1 cellular context compared by ENCODE assay signal in genomic region chr19:45442927-45443461, GRCh38.
A peak's percentile ranks its signal among the peaks of the same experiment; 100 is the strongest.
TF ChIP-seq lines count a peak whose summit lies in the region.

No MANE protein-coding gene starts in this region.

TF ChIP-seq in HEK293, 187 proteins besides CTCF, POLR2A, EP300 and RAD21 (continued from another document):
- TF ChIP-seq ZNF639 (tag by site-specific recombination; IDR thresholded peaks at IDR 0.05) (no peak), ZNF354C (tag by site-specific recombination; IDR thresholded peaks at IDR 0.05; ENCODE audit: borderline replicate concordance, low read depth) (no peak), HIC1 (tag by site-specific recombination; IDR thresholded peaks at IDR 0.05) (no peak), ZNF211 (tag by site-specific recombination; IDR thresholded peaks at IDR 0.05; ENCODE audit: low read depth) (no peak), ZNF704 (tag by site-specific recombination; IDR thresholded peaks at IDR 0.05) (no peak), WT1 (tag by site-specific recombination; IDR thresholded peaks at IDR 0.05) (no peak), GLI2 (tag by site-specific recombination; IDR thresholded peaks at IDR 0.05; ENCODE audit: borderline replicate concordance, low read depth) (no peak), ZNF366 (tag by site-specific recombination; conservative IDR thresholded peaks at IDR 0.05) (peak; percentile 42), ZBTB17 (tag by site-specific recombination; IDR thresholded peaks at IDR 0.05) (peak; percentile 79), YY2 (tag by site-specific recombination; IDR thresholded peaks at IDR 0.05) (no peak), ZNF513 (tag by site-specific recombination; IDR thresholded peaks at IDR 0.05) (0 out of 2 replicates have a peak, but pooled peaks have one; percentile 39), ZBTB21 (tag by site-specific recombination; IDR thresholded peaks at IDR 0.05) (peak; percentile 84), ZBTB7A (tag by site-specific recombination; IDR thresholded peaks at IDR 0.05; ENCODE audit: low read depth) (no peak), OVOL3 (tag by site-specific recombination; IDR thresholded peaks at IDR 0.05) (no peak), ZBTB44 (tag by site-specific recombination; IDR thresholded peaks at IDR 0.05) (no peak), ZNF621 (tag by site-specific recombination; IDR thresholded peaks at IDR 0.05) (no peak), ZBTB48 (tag by site-specific recombination; IDR thresholded peaks at IDR 0.05) (peak; percentile 81), SP2 (tag by site-specific recombination; IDR thresholded peaks at IDR 0.05) (peak; percentile 1; the same call in 1 of the 2 replicates), ZNF391 (tag by site-specific recombination; IDR thresholded peaks at IDR 0.05; ENCODE audit: borderline replicate concordance, low read depth) (no peak), ZNF133 (tag by site-specific recombination; IDR thresholded peaks at IDR 0.05) (no peak), ZXDB (tag by site-specific recombination; IDR thresholded peaks at IDR 0.05) (no peak), ZNF335 (tag by site-specific recombination; conservative IDR thresholded peaks at IDR 0.05) (peak; percentile 70), ZNF610 (tag by site-specific recombination; IDR thresholded peaks at IDR 0.05; ENCODE audit: borderline replicate concordance) (no peak), ZNF426 (tag by site-specific recombination; IDR thresholded peaks at IDR 0.05) (no peak)
- TF ChIP-seq, protein P1, sequence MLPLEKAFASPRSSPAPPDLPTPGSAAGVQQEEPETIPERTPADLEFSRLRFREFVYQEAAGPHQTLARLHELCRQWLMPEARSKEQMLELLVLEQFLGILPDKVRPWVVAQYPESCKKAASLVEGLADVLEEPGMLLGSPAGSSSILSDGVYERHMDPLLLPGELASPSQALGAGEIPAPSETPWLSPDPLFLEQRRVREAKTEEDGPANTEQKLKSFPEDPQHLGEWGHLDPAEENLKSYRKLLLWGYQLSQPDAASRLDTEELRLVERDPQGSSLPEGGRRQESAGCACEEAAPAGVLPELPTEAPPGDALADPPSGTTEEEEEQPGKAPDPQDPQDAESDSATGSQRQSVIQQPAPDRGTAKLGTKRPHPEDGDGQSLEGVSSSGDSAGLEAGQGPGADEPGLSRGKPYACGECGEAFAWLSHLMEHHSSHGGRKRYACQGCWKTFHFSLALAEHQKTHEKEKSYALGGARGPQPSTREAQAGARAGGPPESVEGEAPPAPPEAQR (tag by site-specific recombination; IDR thresholded peaks at IDR 0.05): no peak
- TF ChIP-seq, protein P2, sequence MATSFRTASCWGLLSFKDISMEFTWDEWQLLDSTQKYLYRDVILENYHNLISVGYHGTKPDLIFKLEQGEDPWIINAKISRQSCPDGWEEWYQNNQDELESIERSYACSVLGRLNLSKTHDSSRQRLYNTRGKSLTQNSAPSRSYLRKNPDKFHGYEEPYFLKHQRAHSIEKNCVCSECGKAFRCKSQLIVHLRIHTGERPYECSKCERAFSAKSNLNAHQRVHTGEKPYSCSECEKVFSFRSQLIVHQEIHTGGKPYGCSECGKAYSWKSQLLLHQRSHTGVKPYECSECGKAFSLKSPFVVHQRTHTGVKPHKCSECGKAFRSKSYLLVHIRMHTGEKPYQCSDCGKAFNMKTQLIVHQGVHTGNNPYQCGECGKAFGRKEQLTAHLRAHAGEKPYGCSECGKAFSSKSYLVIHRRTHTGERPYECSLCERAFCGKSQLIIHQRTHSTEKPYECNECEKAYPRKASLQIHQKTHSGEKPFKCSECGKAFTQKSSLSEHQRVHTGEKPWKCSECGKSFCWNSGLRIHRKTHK (tag by site-specific recombination; IDR thresholded peaks at IDR 0.05): no peak
- TF ChIP-seq, protein P3, sequence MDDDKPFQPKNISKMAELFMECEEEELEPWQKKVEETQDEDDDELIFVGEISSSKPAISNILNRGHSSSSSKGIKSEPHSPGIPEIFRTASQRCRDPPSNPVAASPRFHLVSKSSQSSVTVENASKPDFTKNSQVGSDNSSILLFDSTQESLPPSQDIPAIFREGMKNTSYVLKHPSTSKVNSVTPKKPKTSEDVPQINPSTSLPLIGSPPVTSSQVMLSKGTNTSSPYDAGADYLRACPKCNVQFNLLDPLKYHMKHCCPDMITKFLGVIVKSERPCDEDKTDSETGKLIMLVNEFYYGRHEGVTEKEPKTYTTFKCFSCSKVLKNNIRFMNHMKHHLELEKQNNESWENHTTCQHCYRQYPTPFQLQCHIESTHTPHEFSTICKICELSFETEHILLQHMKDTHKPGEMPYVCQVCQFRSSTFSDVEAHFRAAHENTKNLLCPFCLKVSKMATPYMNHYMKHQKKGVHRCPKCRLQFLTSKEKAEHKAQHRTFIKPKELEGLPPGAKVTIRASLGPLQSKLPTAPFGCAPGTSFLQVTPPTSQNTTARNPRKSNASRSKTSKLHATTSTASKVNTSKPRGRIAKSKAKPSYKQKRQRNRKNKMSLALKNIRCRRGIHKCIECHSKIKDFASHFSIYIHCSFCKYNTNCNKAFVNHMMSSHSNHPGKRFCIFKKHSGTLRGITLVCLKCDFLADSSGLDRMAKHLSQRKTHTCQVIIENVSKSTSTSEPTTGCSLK (tag by site-specific recombination; IDR thresholded peaks at IDR 0.05): no peak
- TF ChIP-seq, protein P4, sequence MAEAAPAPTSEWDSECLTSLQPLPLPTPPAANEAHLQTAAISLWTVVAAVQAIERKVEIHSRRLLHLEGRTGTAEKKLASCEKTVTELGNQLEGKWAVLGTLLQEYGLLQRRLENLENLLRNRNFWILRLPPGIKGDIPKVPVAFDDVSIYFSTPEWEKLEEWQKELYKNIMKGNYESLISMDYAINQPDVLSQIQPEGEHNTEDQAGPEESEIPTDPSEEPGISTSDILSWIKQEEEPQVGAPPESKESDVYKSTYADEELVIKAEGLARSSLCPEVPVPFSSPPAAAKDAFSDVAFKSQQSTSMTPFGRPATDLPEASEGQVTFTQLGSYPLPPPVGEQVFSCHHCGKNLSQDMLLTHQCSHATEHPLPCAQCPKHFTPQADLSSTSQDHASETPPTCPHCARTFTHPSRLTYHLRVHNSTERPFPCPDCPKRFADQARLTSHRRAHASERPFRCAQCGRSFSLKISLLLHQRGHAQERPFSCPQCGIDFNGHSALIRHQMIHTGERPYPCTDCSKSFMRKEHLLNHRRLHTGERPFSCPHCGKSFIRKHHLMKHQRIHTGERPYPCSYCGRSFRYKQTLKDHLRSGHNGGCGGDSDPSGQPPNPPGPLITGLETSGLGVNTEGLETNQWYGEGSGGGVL (tag by site-specific recombination; IDR thresholded peaks at IDR 0.05): peak; percentile 23; the same call in 1 of the 2 replicates
